8 cellular contexts compared by ENCODE assay signal in genomic region chr11:67371549-67372231, GRCh38.
DNase-seq lines count a peak whose midpoint lies in the region; ATAC-seq lines count a peak whose summit lies in the region.

No MANE protein-coding gene starts in this region.

- no peaks in the 10 kb centered on the region for H3K9me3 Mint-ChIP-seq in stimulated activated effector memory CD8-positive, alpha-beta T cell treated with anti-CD3 and anti-CD28 coated beads, Interleukin-12 subunit alpha, Interleukin-12 subunit beta, amount 100 ng/mL, for 72 hours

- H3K27ac Mint-ChIP-seq in stimulated activated effector memory CD8-positive, alpha-beta T cell treated with anti-CD3 and anti-CD28 coated beads, Interleukin-12 subunit alpha, Interleukin-12 subunit beta, amount 100 ng/mL, for 72 hours, result peak overlapping the region; percentile 82

- peak; percentile 52 for DNase-seq in DMS 273 (lab: John Stamatoyannopoulos, UW; ENCODE audit: unreplicated experiment)
- no peak for DNase-seq in DMS 273 treated with DMSO at 0.1 percent for 48 hours (lab: John Stamatoyannopoulos, UW)
- peak; percentile 36 for DNase-seq in NCI-H226
- peak; percentile 73 for DNase-seq in astrocyte of the hippocampus (ENCODE audit: low read depth, low spot score)
- peak in 1 of 2 donors; percentile 70 for DNase-seq in stimulated activated effector memory CD8-positive, alpha-beta T cell treated with anti-CD3 and anti-CD28 coated beads, Interleukin-12 subunit alpha, Interleukin-12 subunit beta, amount 100 ng/mL, for 72 hours (ENCODE audit: low spot score in 2 of 2)
- DNase-seq in stimulated activated CD8-positive, alpha-beta memory T cell treated with anti-CD3 and anti-CD28 coated beads, Interleukin-4, amount 100 ng/mL, for 48 hours, result no peak

- peaks cover 73% of the 10 kb centered on the region for H3K4me1 Mint-ChIP-seq in stimulated activated effector memory CD8-positive, alpha-beta T cell treated with anti-CD3 and anti-CD28 coated beads, Interleukin-12 subunit alpha, Interleukin-12 subunit beta, amount 100 ng/mL, for 72 hours

- peaks cover 19% of the 10 kb centered on the region; the same call in 1 of the 2 replicates for H3K4me1 ChIP-seq in iPS-20b (ENCODE audit: insufficient read depth, low read length)

- H3K4me3 ChIP-seq in iPS-20b (ENCODE audit: low read length), result peak overlapping the region; percentile 60

- no peak overlapping the region for H3K27ac ChIP-seq in iPS-20b (ENCODE audit: low read length)

- no peak overlapping the region for H3K9ac ChIP-seq in iPS-20b (ENCODE audit: low read depth, low read length)

- H3K36me3 Mint-ChIP-seq in stimulated activated effector memory CD8-positive, alpha-beta T cell treated with anti-CD3 and anti-CD28 coated beads, Interleukin-12 subunit alpha, Interleukin-12 subunit beta, amount 100 ng/mL, for 72 hours, result peaks cover 25% of the 10 kb centered on the region

- ATAC-seq in stimulated activated effector memory CD8-positive, alpha-beta T cell treated with anti-CD3 and anti-CD28 coated beads, Interleukin-12 subunit alpha, Interleukin-12 subunit beta, amount 100 ng/mL, for 72 hours, result peak; percentile 48
- ATAC-seq in GM21423 (IDR thresholded peaks at IDR 0.05; ENCODE audit: unreplicated experiment), result no peak

- no peaks in the 10 kb centered on the region for H3K9me3 ChIP-seq in iPS-20b (ENCODE audit: insufficient read depth, low read depth, low read length)

- H3K4me3 Mint-ChIP-seq in stimulated activated effector memory CD8-positive, alpha-beta T cell treated with anti-CD3 and anti-CD28 coated beads, Interleukin-12 subunit alpha, Interleukin-12 subunit beta, amount 100 ng/mL, for 72 hours, result peak overlapping the region; percentile 81

- H3K27me3 ChIP-seq in iPS-20b (ENCODE audit: insufficient read depth, low read length), result peaks cover 77% of the 10 kb centered on the region

- no peaks in the 10 kb centered on the region for H3K36me3 ChIP-seq in iPS-20b (ENCODE audit: insufficient read depth, low read depth, low read length)

Comparison
In these comparisons a context has a peak if more than half of its experiments do, and no peak if none do; other contexts are left out.
1. DNase-seq: peak in DMS 273 (single experiment), NCI-H226 (single experiment) and astrocyte of the hippocampus (single experiment); none in DMS 273 treated with DMSO at 0.1 percent for 48 hours (single experiment) and stimulated activated CD8-positive, alpha-beta memory T cell treated with anti-CD3 and anti-CD28 coated beads, Interleukin-4, amount 100 ng/mL, for 48 hours (single experiment).